8 cellular contexts compared by ENCODE assay signal in genomic region chr17:47810200-47810821, GRCh38. TPM values are rescaled to one million over a fixed set of nuclear protein-coding genes. Genes with fewer than 3 reads are reported as not detected.
DNase-seq lines count a peak whose midpoint lies in the region; ATAC-seq and TF ChIP-seq lines count a peak whose summit lies in the region.

No MANE protein-coding gene starts in this region.

- ATAC-seq in thoracic aorta (ENCODE audit: insufficient number of reproducible peaks, low FRiP score, low read depth) (no peak), HG03469 (IDR thresholded peaks at IDR 0.05; ENCODE audit: unreplicated experiment) (no peak)

- DNase-seq in 8988T (peak; percentile 93), GM04504 (ENCODE audit: low read depth) (peak; percentile 76), WERI-Rb-1 (peak; percentile 97), hepatic stellate cell (ENCODE audit: low spot score) (peak; percentile 85), thoracic aorta (ENCODE audit: low spot score) (no peak), NOMO-1 (lab: John Stamatoyannopoulos, UW; ENCODE audit: unreplicated experiment in 2 of 2) (no peak), NCI-H1092 treated with DMSO at 0.1 percent for 48 hours (lab: John Stamatoyannopoulos, UW) (no peak)

- H3K27me3 ChIP-seq in WERI-Rb-1 (ENCODE audit: insufficient read depth, low read depth, severe bottlenecking) (no peaks in the 10 kb centered on the region), thoracic aorta (replicated peaks; ENCODE audit: insufficient read depth) (no peaks in the 10 kb centered on the region)

- no peak overlapping the region for H3K4me3 ChIP-seq in WERI-Rb-1 (ENCODE audit: low read depth, low read length)
- no peak overlapping the region for H3K4me3 ChIP-seq in thoracic aorta

- no peaks in the 10 kb centered on the region for H3K9me3 ChIP-seq in WERI-Rb-1 (ENCODE audit: severe bottlenecking)
- H3K9me3 ChIP-seq in thoracic aorta, result no peaks in the 10 kb centered on the region

- peaks cover 48% of the 10 kb centered on the region for H3K36me3 ChIP-seq in WERI-Rb-1
- H3K36me3 ChIP-seq in thoracic aorta, result peaks cover 33% of the 10 kb centered on the region

- H3K27ac ChIP-seq in WERI-Rb-1 (peak overlapping the region; percentile 66), thoracic aorta (peak overlapping the region; percentile 9 to 64)

- TF ChIP-seq CTCF in WERI-Rb-1 (IDR thresholded peaks at IDR 0.05; ENCODE audit: low read depth, low read length), result no peak
- no peak for TF ChIP-seq CTCF in thoracic aorta (IDR thresholded peaks at IDR 0.05)

- H3K4me1 ChIP-seq in thoracic aorta (ENCODE audit: control insufficient read depth in 1 of 2, low read depth in 2 of 2), result peaks cover 0 to 24% of the 10 kb centered on the region in 2 donors

RNA-seq across cellular contexts. Expression of gene OSBPL7, which starts 11.3 kb away (rescaled TPM):
- total RNA-seq in thoracic aorta, result 10 to 100 TPM; 15.5 to 20.0 TPM

RNA-seq across cellular contexts. Expression of gene MRPL10, which starts 21.0 kb away (rescaled TPM):
- total RNA-seq in thoracic aorta, result 10 to 100 TPM; 25.8 to 34.8 TPM

RNA-seq across cellular contexts. Expression of gene LRRC46, which starts 21.2 kb away (rescaled TPM):
- under 1 TPM in 1 of 2 donors, not detected in 1; 0.42 TPM for total RNA-seq in thoracic aorta

RNA-seq across cellular contexts. Expression of gene SCRN2, which starts 30.8 kb away (rescaled TPM):
- 10 to 100 TPM; 22.9 to 29.3 TPM for total RNA-seq in thoracic aorta

RNA-seq across cellular contexts. Expression of gene SP6, which starts 40.7 kb away (rescaled TPM):
- not detected for total RNA-seq in thoracic aorta

Comparison
In these comparisons a context has a peak if more than half of its experiments do, and no peak if none do; other contexts are left out.
1. DNase-seq: peak in 8988T (single experiment), GM04504 (single experiment), WERI-Rb-1 (single experiment) and hepatic stellate cell (single experiment); none in thoracic aorta (single experiment), NOMO-1 (0 of 2) and NCI-H1092 treated with DMSO at 0.1 percent for 48 hours (single experiment).